In genomic region chr17:79925242-79925957, GRCh38 we compare ENCODE assay signal across 10 cellular contexts.
DNase-seq lines count a peak whose midpoint lies in the region; ATAC-seq, FAIRE-seq and TF ChIP-seq lines count a peak whose summit lies in the region.
"Had no signal": no experiment of that assay in that cellular context is flagged by ENCODE, and none has a peak within 500 bp of the region (broad histone marks: within the 10 kb centered on the region; RNA-seq: fewer than 3 reads in every experiment).

No MANE protein-coding gene starts in this region.

- no peak for TF ChIP-seq EP300 in neural cell (conservative IDR thresholded peaks at IDR 0.05; ENCODE audit: poor library complexity, severe bottlenecking)

- no TSS peak for BruUV-seq in endothelial cell of umbilical vein (replicated peaks; lab: Mats Ljungman, UMichigan)

- H3K4me3 ChIP-seq in MG63 (no peak overlapping the region), endothelial cell of umbilical vein (replicated peaks in 1 of 3; ENCODE audit: insufficient read depth in 1 of 3, low read depth in 1 of 3, low read length in 3 of 3) (no peak overlapping the region), neural cell (ENCODE audit: low read length) (no peak overlapping the region)

- H3F3A ChIP-seq in neural cell (ENCODE audit: insufficient read depth, low read length, poor library complexity, severe bottlenecking), result no peaks in the 10 kb centered on the region

- intact Hi-C loops in endothelial cell of umbilical vein (cut with micrococcal nuclease), result loop anchor here (2.0 to 10.0 kb wide), 2 partner anchors 135 to 181 kb away; no protein-coding TSS in a partner anchor

- in situ Hi-C loops in KBM-7 (cut with MboI; ENCODE audit: low pct_unique_long_range_greater_than_20kb, low sequenced_read_pairs), result no loop called here

- peak; percentile 35 for FAIRE-seq in endothelial cell of umbilical vein (lab: Jason Lieb, UNC)

- peak overlapping the region; percentile 17 for H2AFZ ChIP-seq in endothelial cell of umbilical vein (ENCODE audit: low read depth, low read length)
- no peak overlapping the region for H2AFZ ChIP-seq in neural cell (ENCODE audit: low read depth, low read length)

- dilution Hi-C loops in endothelial cell of umbilical vein (cut with MboI; ENCODE audit: extremely low pct_ligation_motif_present, low sequenced_read_pairs), result no loop called here

- H3K79me2 ChIP-seq in endothelial cell of umbilical vein (ENCODE audit: control insufficient read depth, insufficient read depth, low read length), result no peaks in the 10 kb centered on the region
- no peaks in the 10 kb centered on the region for H3K79me2 ChIP-seq in neural cell (replicated peaks; ENCODE audit: insufficient read depth, low read length)

- H3K4me2 ChIP-seq in endothelial cell of umbilical vein (ENCODE audit: insufficient read depth, low read length), result no peak overlapping the region
- no peak overlapping the region for H3K4me2 ChIP-seq in neural cell (ENCODE audit: low read length)

- no peaks in the 10 kb centered on the region for H3K9me2 ChIP-seq in neural cell (ENCODE audit: insufficient read depth, low read length)

- no peaks in the 10 kb centered on the region for H3K4me1 ChIP-seq in endothelial cell of umbilical vein (ENCODE audit: control insufficient read depth, extremely low read depth, insufficient read depth, low read length)

- POLR2A ChIA-PET in endothelial cell of umbilical vein (lab: Charles Lee), result interaction anchor here (0.6 kb wide), 1 partner anchor 179 kb away, joined by 4 read pairs; no protein-coding TSS in a partner anchor

- H4K20me1 ChIP-seq in endothelial cell of umbilical vein (replicated peaks; ENCODE audit: control insufficient read depth, extremely low read depth, insufficient read depth, low read length) (no peaks in the 10 kb centered on the region), neural cell (ENCODE audit: insufficient read depth) (no peaks in the 10 kb centered on the region)

- no peak for TF ChIP-seq POLR2A in endothelial cell of umbilical vein (IDR thresholded peaks at IDR 0.05; ENCODE audit: low read depth, low read length)

- CTCF ChIA-PET in endothelial cell of umbilical vein (lab: Charles Lee), result interaction anchor here (1.6 to 1.8 kb wide), 2 partner anchors 81 to 86 kb away, joined by 3 to 9 read pairs; partner anchors contain the start of gene CBX4

- H3K9me3 ChIP-seq in MG63, result no peaks in the 10 kb centered on the region
- H3K9me3 ChIP-seq in endothelial cell of umbilical vein (replicated peaks; ENCODE audit: control insufficient read depth, insufficient read depth, low read length), result no peaks in the 10 kb centered on the region
- no peaks in the 10 kb centered on the region for H3K9me3 ChIP-seq in neural cell (ENCODE audit: low read length)

- no peaks in the 10 kb centered on the region for H3K36me3 ChIP-seq in MG63
- H3K36me3 ChIP-seq in endothelial cell of umbilical vein (ENCODE audit: control insufficient read depth in 2 of 2, extremely low read depth in 1 of 2, insufficient read depth in 2 of 2, low read length in 2 of 2), result no peaks in the 10 kb centered on the region
- H3K36me3 ChIP-seq in neural cell (ENCODE audit: insufficient read depth, low read length), result no peaks in the 10 kb centered on the region

- H3K27me3 ChIP-seq in MG63, result no peaks in the 10 kb centered on the region
- peaks cover 0 to 2% of the 10 kb centered on the region in 2 experiments for H3K27me3 ChIP-seq in endothelial cell of umbilical vein (ENCODE audit: control insufficient read depth in 2 of 2, insufficient read depth in 2 of 2, low read length in 2 of 2)
- H3K27me3 ChIP-seq in neural cell (ENCODE audit: insufficient read depth, low read depth, low read length), result no peaks in the 10 kb centered on the region

- no peak overlapping the region for H3K9ac ChIP-seq in endothelial cell of umbilical vein (replicated peaks; ENCODE audit: extremely low read depth, insufficient read depth, low read length)
- H3K9ac ChIP-seq in neural cell (ENCODE audit: low read length), result no peak overlapping the region

- DNase-seq in Ammon's horn (ENCODE audit: low spot score) (peak; percentile 74), MG63 (peak; percentile 94), endothelial cell of umbilical vein (ENCODE audit: low read depth, low spot score) (no peak), KBM-7 (no peak), NCI-H2081 (lab: John Stamatoyannopoulos, UW) (no peak), DMS114 treated with DMSO at 0.1 percent for 48 hours (lab: John Stamatoyannopoulos, UW; ENCODE audit: unreplicated experiment) (no peak)
- DNase-seq: T1000 had no signal

- no peak overlapping the region for H3K27ac ChIP-seq in endothelial cell of umbilical vein (ENCODE audit: insufficient read depth, low read depth, low read length)
- no peak overlapping the region for H3K27ac ChIP-seq in neural cell (ENCODE audit: low read length)
- H3K27ac ChIP-seq: HL-60 had no signal

- TF ChIP-seq CTCF in endothelial cell of umbilical vein (IDR thresholded peaks at IDR 0.05; ENCODE audit: extremely low read depth in 1 of 2, insufficient read depth in 1 of 2, low read depth in 1 of 2, low read length in 2 of 2), result no peak
- no peak for TF ChIP-seq CTCF in neural cell (IDR thresholded peaks at IDR 0.05; ENCODE audit: poor library complexity, severe bottlenecking)

- no peak for TF ChIP-seq RAD21 in neural cell (conservative IDR thresholded peaks at IDR 0.05)

- ATAC-seq in HG02970 (IDR thresholded peaks at IDR 0.05; ENCODE audit: low FRiP score, unreplicated experiment), result no peak

- H3K9me1 ChIP-seq in endothelial cell of umbilical vein (replicated peaks; ENCODE audit: control insufficient read depth, extremely low read depth, insufficient read depth, low read length), result no peaks in the 10 kb centered on the region

TF ChIP-seq in endothelial cell of umbilical vein, 7 proteins besides CTCF, POLR2A, EP300 and RAD21:
- TF ChIP-seq FOS (IDR thresholded peaks at IDR 0.05; ENCODE audit: borderline replicate concordance, insufficient read depth, low read length) (no peak), EZH2 (IDR thresholded peaks at IDR 0.05; ENCODE audit: borderline replicate concordance, low read depth, low read length, severe bottlenecking) (no peak), JUN (IDR thresholded peaks at IDR 0.05; ENCODE audit: borderline replicate concordance, insufficient read depth, insufficient read length, low read depth) (no peak), GATA2 (IDR thresholded peaks at IDR 0.05; ENCODE audit: insufficient read depth, insufficient read length, low read depth, low read length) (no peak), POLR2AphosphoS5 (IDR thresholded peaks at IDR 0.05; ENCODE audit: insufficient read depth, low read depth, low read length) (no peak), MYC (IDR thresholded peaks at IDR 0.05; ENCODE audit: low read depth, low read length) (no peak), MAX (IDR thresholded peaks at IDR 0.05; ENCODE audit: insufficient read depth, insufficient read length) (no peak)

TF ChIP-seq in neural cell, 6 proteins besides CTCF, POLR2A, EP300 and RAD21:
- TF ChIP-seq MXI1 (conservative IDR thresholded peaks at IDR 0.05; ENCODE audit: poor library complexity, severe bottlenecking) (no peak), POLR2AphosphoS5 (IDR thresholded peaks at IDR 0.05) (peak; percentile 9)

Comparison
In these comparisons a context has a peak if more than half of its experiments do, and no peak if none do; other contexts are left out.
1. DNase-seq: peak in Ammon's horn (single experiment) and MG63 (single experiment); none in endothelial cell of umbilical vein (single experiment), KBM-7 (single experiment), NCI-H2081 (0 of 2) and DMS114 treated with DMSO at 0.1 percent for 48 hours (single experiment).